17 cellular contexts compared by ENCODE assay signal in the genomic region with DNA sequence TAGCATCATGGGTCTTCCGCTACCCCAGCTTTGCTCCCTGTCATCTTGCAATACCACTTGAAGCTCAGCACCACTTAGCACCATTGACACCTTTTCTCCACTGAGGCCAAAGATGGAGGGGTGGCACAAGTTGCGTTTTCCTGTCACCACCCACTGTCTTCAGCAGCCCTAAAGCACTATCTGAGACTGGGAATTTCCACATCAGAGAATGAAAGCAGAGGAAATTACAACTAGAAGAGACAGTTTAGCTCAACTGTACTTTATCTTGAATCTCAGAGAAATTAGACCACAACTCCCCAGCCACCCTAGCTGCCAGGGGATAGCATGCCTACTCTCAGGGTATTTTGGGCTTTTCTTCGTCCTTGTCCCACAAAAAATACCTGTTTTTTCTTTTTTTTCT.
DNase-seq lines count a peak whose midpoint lies in the region; ATAC-seq and TF ChIP-seq lines count a peak whose summit lies in the region.
"Had no signal": no experiment of that assay in that cellular context is flagged by ENCODE, and none has a peak within 500 bp of the region (broad histone marks: within the 10 kb centered on the region; RNA-seq: fewer than 3 reads in every experiment).

No MANE protein-coding gene starts in this region.

- DNase-seq in activated T-cell treated with anti-CD3 and anti-CD28 coated beads, Interleukin-2, amount 50 U/mL, for 72 hours: no peak
- DNase-seq in activated T-cell treated with anti-CD3 and anti-CD28 coated beads for 4 hours (no peak), GM23338 (ENCODE audit: low spot score) (no peak), caudate nucleus (lab: John Stamatoyannopoulos, UW) (no peak), DMS53 (lab: John Stamatoyannopoulos, UW) (no peak), SIG-M5 (lab: John Stamatoyannopoulos, UW) (no peak)
- no peak for DNase-seq in stimulated activated effector memory CD8-positive, alpha-beta T cell treated with anti-CD3 and anti-CD28 coated beads, Interleukin-12 subunit alpha, Interleukin-12 subunit beta, amount 100 ng/mL, for 72 hours (ENCODE audit: low spot score in 2 of 2)
- DNase-seq: BE2C; CD4-positive, alpha-beta memory T cell; H7; MM.1S; NCI-H1105; NCI-H1694 treated with DMSO at 0.1 percent for 48 hours; NCI-H69; PC-3 had no signal

- peaks cover 1 to 8% of the 10 kb centered on the region in 2 donors for H3K36me3 Mint-ChIP-seq in activated T-cell treated with anti-CD3 and anti-CD28 coated beads, Interleukin-2, amount 50 U/mL, for 72 hours (ENCODE audit: insufficient read depth in 2 of 2)
- no peaks in the 10 kb centered on the region for H3K36me3 Mint-ChIP-seq in GM23338 (ENCODE audit: low read depth)
- H3K36me3 Mint-ChIP-seq in activated naive CD8-positive, alpha-beta T cell: no peaks in the 10 kb centered on the region
- no peaks in the 10 kb centered on the region for H3K36me3 Mint-ChIP-seq in stimulated activated effector memory CD8-positive, alpha-beta T cell treated with anti-CD3 and anti-CD28 coated beads, Interleukin-12 subunit alpha, Interleukin-12 subunit beta, amount 100 ng/mL, for 72 hours
- H3K36me3 Mint-ChIP-seq: CD4-positive, alpha-beta memory T cell had no signal

- no peaks in the 10 kb centered on the region for H3K27me3 ChIP-seq in GM23338 (ENCODE audit: insufficient read depth)
- H3K27me3 ChIP-seq: BE2C had no signal

- peaks cover 0 to 2% of the 10 kb centered on the region in 2 donors for H3K9me3 Mint-ChIP-seq in activated T-cell treated with anti-CD3 and anti-CD28 coated beads, Interleukin-2, amount 50 U/mL, for 72 hours
- H3K9me3 Mint-ChIP-seq in GM23338: no peaks in the 10 kb centered on the region
- H3K9me3 Mint-ChIP-seq in activated naive CD8-positive, alpha-beta T cell (ENCODE audit: low read depth): no peaks in the 10 kb centered on the region
- peaks cover 3% of the 10 kb centered on the region for H3K9me3 Mint-ChIP-seq in stimulated activated effector memory CD8-positive, alpha-beta T cell treated with anti-CD3 and anti-CD28 coated beads, Interleukin-12 subunit alpha, Interleukin-12 subunit beta, amount 100 ng/mL, for 72 hours
- H3K9me3 Mint-ChIP-seq: CD4-positive, alpha-beta memory T cell had no signal

- H3K27ac Mint-ChIP-seq in activated T-cell treated with anti-CD3 and anti-CD28 coated beads, Interleukin-2, amount 50 U/mL, for 72 hours: peak overlapping the region; percentile 64
- H3K27ac Mint-ChIP-seq in GM23338: no peak overlapping the region
- peak overlapping the region; percentile 18 for H3K27ac Mint-ChIP-seq in activated naive CD8-positive, alpha-beta T cell
- peak overlapping the region; percentile 67 for H3K27ac Mint-ChIP-seq in stimulated activated effector memory CD8-positive, alpha-beta T cell treated with anti-CD3 and anti-CD28 coated beads, Interleukin-12 subunit alpha, Interleukin-12 subunit beta, amount 100 ng/mL, for 72 hours

- no peaks in the 10 kb centered on the region; the same call in 1 of the 2 replicates for H3K9me2 ChIP-seq in GM23338 (ENCODE audit: insufficient read depth)

- peaks cover 53% of the 10 kb centered on the region for H3K4me1 Mint-ChIP-seq in activated T-cell treated with anti-CD3 and anti-CD28 coated beads, Interleukin-2, amount 50 U/mL, for 72 hours (ENCODE audit: low read depth)
- H3K4me1 Mint-ChIP-seq in GM23338: peaks cover 4% of the 10 kb centered on the region; the same call in 2 of the 3 replicates
- peaks cover 20% of the 10 kb centered on the region for H3K4me1 Mint-ChIP-seq in activated naive CD8-positive, alpha-beta T cell (ENCODE audit: low read depth)
- H3K4me1 Mint-ChIP-seq in stimulated activated effector memory CD8-positive, alpha-beta T cell treated with anti-CD3 and anti-CD28 coated beads, Interleukin-12 subunit alpha, Interleukin-12 subunit beta, amount 100 ng/mL, for 72 hours: peaks cover 30% of the 10 kb centered on the region

- no peaks in the 10 kb centered on the region for H3K79me2 ChIP-seq in GM23338 (replicated peaks; ENCODE audit: insufficient read depth)

- H3K27ac ChIP-seq in GM23338 (ENCODE audit: low read depth) (no peak overlapping the region), caudate nucleus (ENCODE audit: low read depth, low read length) (no peak overlapping the region)
- H3K27ac ChIP-seq: KMS-11 had no signal

- H4K20me1 ChIP-seq in GM23338 (replicated peaks; ENCODE audit: insufficient read depth): no peaks in the 10 kb centered on the region

- peaks cover 12% of the 10 kb centered on the region for H3K27me3 Mint-ChIP-seq in activated T-cell treated with anti-CD3 and anti-CD28 coated beads, Interleukin-2, amount 50 U/mL, for 72 hours (ENCODE audit: low read depth)
- peaks cover 2% of the 10 kb centered on the region for H3K27me3 Mint-ChIP-seq in GM23338 (ENCODE audit: insufficient read depth, low read depth, poor library complexity)
- peaks cover 2% of the 10 kb centered on the region for H3K27me3 Mint-ChIP-seq in activated naive CD8-positive, alpha-beta T cell

- peak overlapping the region; percentile 29; the same call in 1 of the 2 replicates for H2AFZ ChIP-seq in GM23338

- ATAC-seq in activated T-cell treated with anti-CD3 and anti-CD28 coated beads, Interleukin-2, amount 50 U/mL, for 72 hours (replicated peaks in 1 of 2): no peak
- ATAC-seq in GM23338: no peak
- peak; percentile 25 for ATAC-seq in stimulated activated effector memory CD8-positive, alpha-beta T cell treated with anti-CD3 and anti-CD28 coated beads, Interleukin-12 subunit alpha, Interleukin-12 subunit beta, amount 100 ng/mL, for 72 hours
- ATAC-seq: PC-3 had no signal

- no peaks in the 10 kb centered on the region for H3F3A ChIP-seq in GM23338 (replicated peaks; ENCODE audit: low read depth)

- no peaks in the 10 kb centered on the region for H3K36me3 ChIP-seq in GM23338 (ENCODE audit: insufficient read depth)
- H3K36me3 ChIP-seq: BE2C had no signal

- no peak overlapping the region for H3K4me3 ChIP-seq in GM23338

- H3K4me1 ChIP-seq in GM23338 (ENCODE audit: insufficient read depth): no peaks in the 10 kb centered on the region
- H3K4me1 ChIP-seq: BE2C had no signal

- no peak overlapping the region for H3K4me2 ChIP-seq in GM23338
- H3K4me2 ChIP-seq: KMS-11 had no signal

- no peak for TF ChIP-seq CTCF in GM23338 (conservative IDR thresholded peaks at IDR 0.05; ENCODE audit: low read depth in 2 of 2)

- H3K4me3 Mint-ChIP-seq in activated T-cell treated with anti-CD3 and anti-CD28 coated beads, Interleukin-2, amount 50 U/mL, for 72 hours: peak overlapping the region; percentile 56 to 76
- H3K4me3 Mint-ChIP-seq in GM23338: no peak overlapping the region
- no peak overlapping the region for H3K4me3 Mint-ChIP-seq in activated naive CD8-positive, alpha-beta T cell
- H3K4me3 Mint-ChIP-seq in stimulated activated effector memory CD8-positive, alpha-beta T cell treated with anti-CD3 and anti-CD28 coated beads, Interleukin-12 subunit alpha, Interleukin-12 subunit beta, amount 100 ng/mL, for 72 hours: peak overlapping the region; percentile 37

TF ChIP-seq in GM23338, 12 proteins besides CTCF, POLR2A, EP300 and RAD21:
- TF ChIP-seq, protein P1, sequence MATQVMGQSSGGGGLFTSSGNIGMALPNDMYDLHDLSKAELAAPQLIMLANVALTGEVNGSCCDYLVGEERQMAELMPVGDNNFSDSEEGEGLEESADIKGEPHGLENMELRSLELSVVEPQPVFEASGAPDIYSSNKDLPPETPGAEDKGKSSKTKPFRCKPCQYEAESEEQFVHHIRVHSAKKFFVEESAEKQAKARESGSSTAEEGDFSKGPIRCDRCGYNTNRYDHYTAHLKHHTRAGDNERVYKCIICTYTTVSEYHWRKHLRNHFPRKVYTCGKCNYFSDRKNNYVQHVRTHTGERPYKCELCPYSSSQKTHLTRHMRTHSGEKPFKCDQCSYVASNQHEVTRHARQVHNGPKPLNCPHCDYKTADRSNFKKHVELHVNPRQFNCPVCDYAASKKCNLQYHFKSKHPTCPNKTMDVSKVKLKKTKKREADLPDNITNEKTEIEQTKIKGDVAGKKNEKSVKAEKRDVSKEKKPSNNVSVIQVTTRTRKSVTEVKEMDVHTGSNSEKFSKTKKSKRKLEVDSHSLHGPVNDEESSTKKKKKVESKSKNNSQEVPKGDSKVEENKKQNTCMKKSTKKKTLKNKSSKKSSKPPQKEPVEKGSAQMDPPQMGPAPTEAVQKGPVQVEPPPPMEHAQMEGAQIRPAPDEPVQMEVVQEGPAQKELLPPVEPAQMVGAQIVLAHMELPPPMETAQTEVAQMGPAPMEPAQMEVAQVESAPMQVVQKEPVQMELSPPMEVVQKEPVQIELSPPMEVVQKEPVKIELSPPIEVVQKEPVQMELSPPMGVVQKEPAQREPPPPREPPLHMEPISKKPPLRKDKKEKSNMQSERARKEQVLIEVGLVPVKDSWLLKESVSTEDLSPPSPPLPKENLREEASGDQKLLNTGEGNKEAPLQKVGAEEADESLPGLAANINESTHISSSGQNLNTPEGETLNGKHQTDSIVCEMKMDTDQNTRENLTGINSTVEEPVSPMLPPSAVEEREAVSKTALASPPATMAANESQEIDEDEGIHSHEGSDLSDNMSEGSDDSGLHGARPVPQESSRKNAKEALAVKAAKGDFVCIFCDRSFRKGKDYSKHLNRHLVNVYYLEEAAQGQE (IDR thresholded peaks at IDR 0.05; ENCODE audit: unreplicated experiment): no peak
- TF ChIP-seq JUNB (IDR thresholded peaks at IDR 0.05; ENCODE audit: unreplicated experiment): no peak
- TF ChIP-seq EZH2phosphoT487 (IDR thresholded peaks at IDR 0.05; ENCODE audit: unreplicated experiment): no peak

Comparison
In these comparisons a context has a peak if more than half of its experiments do, and no peak if none do; other contexts are left out.
1. H3K4me3 Mint-ChIP-seq: peak in activated T-cell treated with anti-CD3 and anti-CD28 coated beads, Interleukin-2, amount 50 U/mL, for 72 hours (2 of 2) and stimulated activated effector memory CD8-positive, alpha-beta T cell treated with anti-CD3 and anti-CD28 coated beads, Interleukin-12 subunit alpha, Interleukin-12 subunit beta, amount 100 ng/mL, for 72 hours (single experiment); none in GM23338 (single experiment) and activated naive CD8-positive, alpha-beta T cell (single experiment).